2 cellular contexts compared by ENCODE assay signal in genomic region chr16:3637371-3637923, GRCh38.
TF ChIP-seq lines count a peak whose summit lies in the region.

No MANE protein-coding gene starts in this region.

TF ChIP-seq in GM23338, 12 proteins besides CTCF, POLR2A, EP300 and RAD21 (continued from another document):
- no peak for TF ChIP-seq EZH2 (IDR thresholded peaks at IDR 0.05; ENCODE audit: low read depth, unreplicated experiment)
- TF ChIP-seq REST (IDR thresholded peaks at IDR 0.05; ENCODE audit: unreplicated experiment) = no peak
- TF ChIP-seq STAT1 (IDR thresholded peaks at IDR 0.05; ENCODE audit: unreplicated experiment) = no peak
- TF ChIP-seq POLR2AphosphoS5 (IDR thresholded peaks at IDR 0.05; ENCODE audit: low read depth) = no peak
TF ChIP-seq in GM23338: peak in this region for 0.

TF ChIP-seq in GM12878, 131 proteins besides CTCF, POLR2A, EP300 and RAD21 (continued from another document and continues in another):
- TF ChIP-seq MEF2B (IDR thresholded peaks at IDR 0.05; ENCODE audit: partially characterized antibody, poor library complexity, severe bottlenecking) (no peak), POLR2AphosphoS5 (IDR thresholded peaks at IDR 0.05; ENCODE audit: low read length) (peak; percentile 36; the same call in 1 of the 2 replicates), CEBPZ (IDR thresholded peaks at IDR 0.05; ENCODE audit: low read depth, low read length) (no peak), IKZF1 (conservative IDR thresholded peaks at IDR 0.05) (0 out of 2 replicates have a peak, but pooled peaks have one; percentile 10), EED (IDR thresholded peaks at IDR 0.05; ENCODE audit: low read depth) (peak; percentile 46; the same call in 1 of the 2 replicates), TCF3 (IDR thresholded peaks at IDR 0.05; ENCODE audit: borderline replicate concordance, insufficient read depth, low read depth, low read length) (no peak), ZBTB11 (CRISPR knock-in tag; IDR thresholded peaks at IDR 0.05) (no peak), IKZF2 (IDR thresholded peaks at IDR 0.05) (no peak), NFIC (IDR thresholded peaks at IDR 0.05; ENCODE audit: low read depth, low read length) (0 out of 2 replicates have a peak, but pooled peaks have one; percentile 30), MAX (IDR thresholded peaks at IDR 0.05; ENCODE audit: low read depth, low read length) (no peak), MYB (IDR thresholded peaks at IDR 0.05; ENCODE audit: borderline replicate concordance, low read depth, low read length) (no peak), ATF3 (IDR thresholded peaks at IDR 0.05; ENCODE audit: borderline replicate concordance, extremely low read depth, low read depth, low read length) (no peak), POU2F2 (IDR thresholded peaks at IDR 0.05; ENCODE audit: borderline replicate concordance, low read depth, low read length) (no peak), GABPA (IDR thresholded peaks at IDR 0.05; ENCODE audit: low read depth) (no peak), ZSCAN29 (IDR thresholded peaks at IDR 0.05) (no peak), MYC (IDR thresholded peaks at IDR 0.05; ENCODE audit: insufficient read depth, insufficient read length, insufficient replicate concordance, low read length, severe bottlenecking) (no peak), RELA (IDR thresholded peaks at IDR 0.05; ENCODE audit: borderline replicate concordance, partially characterized antibody) (no peak), PRDM15 (CRISPR knock-in tag; IDR thresholded peaks at IDR 0.05) (no peak), SPI1 (IDR thresholded peaks at IDR 0.05; ENCODE audit: borderline replicate concordance, insufficient read depth, low read depth, low read length) (peak; percentile 45; the same call in 1 of the 2 replicates), JUND (IDR thresholded peaks at IDR 0.05; ENCODE audit: low read depth, low read length) (no peak), HDAC6 (IDR thresholded peaks at IDR 0.05; ENCODE audit: unreplicated experiment) (no peak), ATF7 (IDR thresholded peaks at IDR 0.05; ENCODE audit: low read depth) (no peak), CBFB (IDR thresholded peaks at IDR 0.05; ENCODE audit: low read depth) (no peak), MTA2 (IDR thresholded peaks at IDR 0.05; ENCODE audit: low read depth) (no peak), BCLAF1 (IDR thresholded peaks at IDR 0.05) (no peak), TAF1 (IDR thresholded peaks at IDR 0.05; ENCODE audit: borderline replicate concordance, low read depth, low read length) (0 out of 2 replicates have a peak, but pooled peaks have one; percentile 17), BRCA1 (IDR thresholded peaks at IDR 0.05; ENCODE audit: low read depth, low read length) (no peak), TCF7 (IDR thresholded peaks at IDR 0.05; ENCODE audit: borderline replicate concordance) (no peak), SMAD1 (IDR thresholded peaks at IDR 0.05; ENCODE audit: low read depth, partially characterized antibody) (no peak), STAT1 (conservative IDR thresholded peaks at IDR 0.05) (no peak), ZNF274 (IDR thresholded peaks at IDR 0.05; ENCODE audit: insufficient read depth, insufficient read length) (no peak), E2F4 (IDR thresholded peaks at IDR 0.05; ENCODE audit: low read depth, low read length) (no peak), NFXL1 (IDR thresholded peaks at IDR 0.05; ENCODE audit: borderline replicate concordance) (no peak), MLLT1 (IDR thresholded peaks at IDR 0.05) (no peak)
